Comparison of ENCODE assay signal across 1 cellular context in the genomic region with DNA sequence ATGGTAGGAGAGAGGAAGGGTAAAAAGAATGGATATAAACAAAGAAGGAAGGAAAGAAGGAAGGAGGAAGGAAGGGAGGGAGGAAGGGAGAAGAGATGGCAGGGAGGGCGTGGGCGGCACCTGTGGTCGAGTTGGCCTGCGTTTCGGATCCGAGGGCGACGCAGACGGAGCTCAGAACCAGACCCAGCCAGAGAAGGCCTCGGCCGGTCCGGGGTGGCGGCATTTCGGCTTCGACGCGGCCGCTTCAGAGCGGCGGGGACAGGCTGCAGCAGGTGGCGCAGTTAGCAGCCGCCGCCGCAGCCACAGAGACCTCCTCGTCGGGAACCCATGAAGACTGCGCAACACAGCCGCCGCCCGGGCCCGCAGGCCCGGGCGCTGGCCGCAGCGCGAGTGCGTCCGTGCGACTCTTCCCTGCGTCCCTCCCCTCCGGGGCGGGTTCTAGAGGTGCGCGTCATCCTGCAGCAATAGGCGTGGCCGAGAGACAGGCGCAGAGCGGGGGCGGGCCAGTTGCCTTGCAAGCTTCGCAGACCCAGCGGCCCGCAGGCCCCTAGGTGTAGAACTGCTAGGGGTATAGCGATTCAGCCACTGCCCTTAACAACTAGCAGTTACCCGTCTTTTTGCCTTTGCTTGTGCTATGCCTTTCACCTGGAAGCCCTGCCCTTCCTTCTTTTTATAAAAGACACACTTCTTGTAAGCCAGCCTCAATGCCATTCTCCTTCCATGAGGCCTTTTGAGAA.
TF ChIP-seq lines count a peak whose summit lies in the region.

A gene with protein sequence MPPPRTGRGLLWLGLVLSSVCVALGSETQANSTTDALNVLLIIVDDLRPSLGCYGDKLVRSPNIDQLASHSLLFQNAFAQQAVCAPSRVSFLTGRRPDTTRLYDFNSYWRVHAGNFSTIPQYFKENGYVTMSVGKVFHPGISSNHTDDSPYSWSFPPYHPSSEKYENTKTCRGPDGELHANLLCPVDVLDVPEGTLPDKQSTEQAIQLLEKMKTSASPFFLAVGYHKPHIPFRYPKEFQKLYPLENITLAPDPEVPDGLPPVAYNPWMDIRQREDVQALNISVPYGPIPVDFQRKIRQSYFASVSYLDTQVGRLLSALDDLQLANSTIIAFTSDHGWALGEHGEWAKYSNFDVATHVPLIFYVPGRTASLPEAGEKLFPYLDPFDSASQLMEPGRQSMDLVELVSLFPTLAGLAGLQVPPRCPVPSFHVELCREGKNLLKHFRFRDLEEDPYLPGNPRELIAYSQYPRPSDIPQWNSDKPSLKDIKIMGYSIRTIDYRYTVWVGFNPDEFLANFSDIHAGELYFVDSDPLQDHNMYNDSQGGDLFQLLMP (minus strand): TSS at position 392 of the 737 bp plus-strand sequence. CDS start 169 bp downstream, at position 223.

TF ChIP-seq in K562, 482 proteins besides CTCF, POLR2A, EP300 and RAD21 (continued from another document):
- TF ChIP-seq, protein P1, sequence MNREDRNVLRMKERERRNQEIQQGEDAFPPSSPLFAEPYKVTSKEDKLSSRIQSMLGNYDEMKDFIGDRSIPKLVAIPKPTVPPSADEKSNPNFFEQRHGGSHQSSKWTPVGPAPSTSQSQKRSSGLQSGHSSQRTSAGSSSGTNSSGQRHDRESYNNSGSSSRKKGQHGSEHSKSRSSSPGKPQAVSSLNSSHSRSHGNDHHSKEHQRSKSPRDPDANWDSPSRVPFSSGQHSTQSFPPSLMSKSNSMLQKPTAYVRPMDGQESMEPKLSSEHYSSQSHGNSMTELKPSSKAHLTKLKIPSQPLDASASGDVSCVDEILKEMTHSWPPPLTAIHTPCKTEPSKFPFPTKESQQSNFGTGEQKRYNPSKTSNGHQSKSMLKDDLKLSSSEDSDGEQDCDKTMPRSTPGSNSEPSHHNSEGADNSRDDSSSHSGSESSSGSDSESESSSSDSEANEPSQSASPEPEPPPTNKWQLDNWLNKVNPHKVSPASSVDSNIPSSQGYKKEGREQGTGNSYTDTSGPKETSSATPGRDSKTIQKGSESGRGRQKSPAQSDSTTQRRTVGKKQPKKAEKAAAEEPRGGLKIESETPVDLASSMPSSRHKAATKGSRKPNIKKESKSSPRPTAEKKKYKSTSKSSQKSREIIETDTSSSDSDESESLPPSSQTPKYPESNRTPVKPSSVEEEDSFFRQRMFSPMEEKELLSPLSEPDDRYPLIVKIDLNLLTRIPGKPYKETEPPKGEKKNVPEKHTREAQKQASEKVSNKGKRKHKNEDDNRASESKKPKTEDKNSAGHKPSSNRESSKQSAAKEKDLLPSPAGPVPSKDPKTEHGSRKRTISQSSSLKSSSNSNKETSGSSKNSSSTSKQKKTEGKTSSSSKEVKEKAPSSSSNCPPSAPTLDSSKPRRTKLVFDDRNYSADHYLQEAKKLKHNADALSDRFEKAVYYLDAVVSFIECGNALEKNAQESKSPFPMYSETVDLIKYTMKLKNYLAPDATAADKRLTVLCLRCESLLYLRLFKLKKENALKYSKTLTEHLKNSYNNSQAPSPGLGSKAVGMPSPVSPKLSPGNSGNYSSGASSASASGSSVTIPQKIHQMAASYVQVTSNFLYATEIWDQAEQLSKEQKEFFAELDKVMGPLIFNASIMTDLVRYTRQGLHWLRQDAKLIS (CRISPR knock-in tag; IDR thresholded peaks at IDR 0.05): no peak
- no peak for TF ChIP-seq ZC3H8 (IDR thresholded peaks at IDR 0.05)
- TF ChIP-seq, protein P2, sequence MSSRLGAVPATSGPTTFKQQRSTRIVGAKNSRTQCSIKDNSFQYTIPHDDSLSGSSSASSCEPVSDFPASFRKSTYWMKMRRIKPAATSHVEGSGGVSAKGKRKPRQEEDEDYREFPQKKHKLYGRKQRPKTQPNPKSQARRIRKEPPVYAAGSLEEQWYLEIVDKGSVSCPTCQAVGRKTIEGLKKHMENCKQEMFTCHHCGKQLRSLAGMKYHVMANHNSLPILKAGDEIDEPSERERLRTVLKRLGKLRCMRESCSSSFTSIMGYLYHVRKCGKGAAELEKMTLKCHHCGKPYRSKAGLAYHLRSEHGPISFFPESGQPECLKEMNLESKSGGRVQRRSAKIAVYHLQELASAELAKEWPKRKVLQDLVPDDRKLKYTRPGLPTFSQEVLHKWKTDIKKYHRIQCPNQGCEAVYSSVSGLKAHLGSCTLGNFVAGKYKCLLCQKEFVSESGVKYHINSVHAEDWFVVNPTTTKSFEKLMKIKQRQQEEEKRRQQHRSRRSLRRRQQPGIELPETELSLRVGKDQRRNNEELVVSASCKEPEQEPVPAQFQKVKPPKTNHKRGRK (tag; IDR thresholded peaks at IDR 0.05): peak; percentile 93
- TF ChIP-seq POLR2G (IDR thresholded peaks at IDR 0.05; ENCODE audit: low read depth, low read length): peak; percentile 97
- TF ChIP-seq HEY1 (CRISPR knock-in tag; IDR thresholded peaks at IDR 0.05; ENCODE audit: borderline replicate concordance): no peak
- no peak for TF ChIP-seq SMARCB1 (IDR thresholded peaks at IDR 0.05; ENCODE audit: insufficient read length, low read depth)
